ENCODE assay signal across 2 cellular contexts in genomic region chr2:233760043-233760442, GRCh38.
TF ChIP-seq lines count a peak whose summit lies in the region.

UGT1A1 (plus strand) TSS chr2:233760270; CDS start chr2:233760288, 18 bp downstream.

TF ChIP-seq in A549, 52 proteins besides CTCF, POLR2A, EP300 and RAD21:
- TF ChIP-seq TP53 (CRISPR knock-in tag; IDR thresholded peaks at IDR 0.05), result no peak
- TF ChIP-seq KDM1A (IDR thresholded peaks at IDR 0.05; ENCODE audit: low read depth), result no peak
- TF ChIP-seq RFX5 (IDR thresholded peaks at IDR 0.05), result no peak
- TF ChIP-seq ZSCAN20 (CRISPR knock-in tag; IDR thresholded peaks at IDR 0.05), result no peak
- TF ChIP-seq POLR2AphosphoS2 (conservative IDR thresholded peaks at IDR 0.05; ENCODE audit: low read length), result no peak
- TF ChIP-seq RARB (CRISPR knock-in tag; IDR thresholded peaks at IDR 0.05), result no peak
- TF ChIP-seq MAZ (IDR thresholded peaks at IDR 0.05; ENCODE audit: borderline replicate concordance, low read depth, low read length), result no peak
TF ChIP-seq in A549: peak in this region for 0.

TF ChIP-seq in IMR-90, 13 proteins besides CTCF, POLR2A, EP300 and RAD21:
- TF ChIP-seq CEBPB (IDR thresholded peaks at IDR 0.05; ENCODE audit: low read depth, low read length) (no peak), ELK1 (IDR thresholded peaks at IDR 0.05; ENCODE audit: borderline replicate concordance, low read depth, low read length) (no peak), MAFK (IDR thresholded peaks at IDR 0.05; ENCODE audit: low read depth, low read length) (no peak), RCOR1 (IDR thresholded peaks at IDR 0.05; ENCODE audit: insufficient replicate concordance, low read length) (no peak), USF2 (IDR thresholded peaks at IDR 0.05; ENCODE audit: low read depth, low read length) (no peak; the same call in 1 of the 2 replicates), MAZ (IDR thresholded peaks at IDR 0.05; ENCODE audit: borderline replicate concordance, low read depth, low read length) (no peak), RFX5 (IDR thresholded peaks at IDR 0.05; ENCODE audit: low read depth, low read length) (no peak), MXI1 (IDR thresholded peaks at IDR 0.05; ENCODE audit: borderline replicate concordance, low read depth, low read length) (no peak), SMC3 (IDR thresholded peaks at IDR 0.05; ENCODE audit: low read depth, low read length) (no peak), BHLHE40 (IDR thresholded peaks at IDR 0.05; ENCODE audit: low read depth, low read length) (no peak), NFE2L2 (IDR thresholded peaks at IDR 0.05; ENCODE audit: low read depth, low read length) (no peak), CHD1 (IDR thresholded peaks at IDR 0.05; ENCODE audit: low read depth, low read length) (no peak), FOS (IDR thresholded peaks at IDR 0.05; ENCODE audit: low read depth, low read length) (no peak)
TF ChIP-seq in IMR-90: peak in this region for 0.
